12 cellular contexts compared by ENCODE assay signal in genomic region chr6:137647762-137648412, GRCh38.
DNase-seq lines count a peak whose midpoint lies in the region; ATAC-seq and TF ChIP-seq lines count a peak whose summit lies in the region.
"Had no signal": no experiment of that assay in that cellular context is flagged by ENCODE, and none has a peak within 500 bp of the region (broad histone marks: within the 10 kb centered on the region; RNA-seq: fewer than 3 reads in every experiment).

No MANE protein-coding gene starts in this region.

- H3K9ac ChIP-seq in IMR-90 (ENCODE audit: low read depth, low read length): no peak overlapping the region

- no peak overlapping the region for H3K56ac ChIP-seq in IMR-90 (ENCODE audit: extremely low read depth, insufficient read depth, low read length)

- dilution Hi-C loops in IMR-90 (cut with HindIII; ENCODE audit: low sequenced_read_pairs, unreplicated experiment): no loop called here

- no peak overlapping the region for H3K18ac ChIP-seq in IMR-90 (ENCODE audit: low read depth, low read length)

- ATAC-seq in GM19351 (IDR thresholded peaks at IDR 0.05; ENCODE audit: unreplicated experiment): peak; percentile 67
- ATAC-seq in IMR-90 (ENCODE audit: low read depth): no peak
- no peak for ATAC-seq in HG03139 (IDR thresholded peaks at IDR 0.05; ENCODE audit: unreplicated experiment)
- ATAC-seq in HG02610 (IDR thresholded peaks at IDR 0.05; ENCODE audit: unreplicated experiment): no peak

- no peak for TF ChIP-seq RAD21 in IMR-90 (IDR thresholded peaks at IDR 0.05; ENCODE audit: low read length)

- POLR2A ChIA-PET in IMR-90 (lab: Charles Lee; ENCODE audit: unreplicated experiment): no interaction called here

- H2AFZ ChIP-seq in IMR-90 (replicated peaks; ENCODE audit: low read length, poor library complexity): no peak overlapping the region

- no peak overlapping the region for H3K4ac ChIP-seq in IMR-90 (ENCODE audit: low read depth, low read length)

- H2BK15ac ChIP-seq in IMR-90 (ENCODE audit: low read depth, low read length): no peak overlapping the region

- H4K20me1 ChIP-seq in IMR-90 (ENCODE audit: insufficient read depth, low read length): no peaks in the 10 kb centered on the region

- H3K9me1 ChIP-seq in IMR-90 (ENCODE audit: insufficient read depth, low read length): no peaks in the 10 kb centered on the region

- H3K4me1 ChIP-seq in IMR-90 (ENCODE audit: control insufficient read depth, insufficient read depth, low read length) (no peaks in the 10 kb centered on the region), testis (peaks cover 6% of the 10 kb centered on the region)

- H3K4me3 ChIP-seq in IMR-90 (ENCODE audit: insufficient read depth, low read depth, low read length): no peak overlapping the region
- H3K4me3 ChIP-seq in testis: no peak overlapping the region

- no peaks in the 10 kb centered on the region for H3K79me1 ChIP-seq in IMR-90 (ENCODE audit: low read depth in 1 of 2, low read length in 2 of 2)

- no peak overlapping the region for H3K23ac ChIP-seq in IMR-90 (ENCODE audit: low read depth, low read length)

- intact Hi-C loops in IMR-90 (cut with micrococcal nuclease): no loop called here
- intact Hi-C loops in testis (cut with DNase I; ENCODE audit: low total_unique reads): no loop called here
- intact Hi-C loops in posterior cingulate gyrus (cut with DNase I): loop anchor here (10.0 kb wide), 1 partner anchor 683 kb away; no protein-coding TSS in a partner anchor

- no peak overlapping the region for H2AK9ac ChIP-seq in IMR-90 (replicated peaks; ENCODE audit: low read depth, low read length, poor library complexity)

- H3K4me2 ChIP-seq in IMR-90 (ENCODE audit: low read depth, low read length): no peak overlapping the region

- H3K27ac ChIP-seq in IMR-90 (ENCODE audit: insufficient read depth, low read length) (no peak overlapping the region), testis (peak overlapping the region in 1 of 2 donors; percentile 46)
- H3K27ac ChIP-seq: brain microvascular endothelial cell had no signal

- H2AK5ac ChIP-seq in IMR-90 (ENCODE audit: low read depth, low read length): no peak overlapping the region

- H4K8ac ChIP-seq in IMR-90 (ENCODE audit: low read depth in 2 of 2, low read length in 2 of 2): no peak overlapping the region

- H4K5ac ChIP-seq in IMR-90 (ENCODE audit: low read depth, low read length): no peak overlapping the region

- CTCF ChIA-PET in IMR-90 (lab: Yijun Ruan, JAX): no interaction called here

- H2BK5ac ChIP-seq in IMR-90 (ENCODE audit: low read depth, low read length, poor library complexity, severe bottlenecking): no peak overlapping the region

- no peak overlapping the region for H2BK120ac ChIP-seq in IMR-90 (ENCODE audit: low read depth, low read length)

- no TSS peak for BruUV-seq in IMR-90 (replicated peaks; lab: Mats Ljungman, UMichigan)

- WGBS in IMR-90 (ENCODE audit: extremely low coverage in 2 of 2, insufficient read length in 1 of 2), 2 experiments: no CpG with 5 or more reads among the region's 5 CpGs
- WGBS in testis, 2 donors: 58 to 68% methylated on average over 5 of the region's 5 CpGs

- H3K9me3 ChIP-seq in IMR-90 (ENCODE audit: control insufficient read depth, insufficient read depth, low read length) (no peaks in the 10 kb centered on the region; the same call in 1 of the 2 replicates), testis (no peaks in the 10 kb centered on the region)

- no peak overlapping the region for H2BK20ac ChIP-seq in IMR-90 (ENCODE audit: low read depth, low read length)

- in situ Hi-C loops in IMR-90 (cut with MboI; ENCODE audit: low sequenced_read_pairs): no loop called here

- H3K14ac ChIP-seq in IMR-90 (replicated peaks; ENCODE audit: low read depth, low read length): no peak overlapping the region

- H3K36me3 ChIP-seq in IMR-90 (ENCODE audit: control insufficient read depth, insufficient read depth, low read length) (no peaks in the 10 kb centered on the region), testis (ENCODE audit: low read depth, missing control alignments) (no peaks in the 10 kb centered on the region)
- H3K36me3 ChIP-seq: brain microvascular endothelial cell had no signal

- no peak for TF ChIP-seq POLR2A in IMR-90 (IDR thresholded peaks at IDR 0.05; ENCODE audit: low read depth, low read length)
- no peak for TF ChIP-seq POLR2A in testis (IDR thresholded peaks at IDR 0.05)

- TF ChIP-seq CTCF in IMR-90 (conservative IDR thresholded peaks at IDR 0.05; ENCODE audit: low read depth, low read length) (no peak), testis (IDR thresholded peaks at IDR 0.05) (no peak)

- DNase-seq in EL: peak; percentile 34
- peak; percentile 13 for DNase-seq in IMR-90
- peak; percentile 10 for DNase-seq in iris pigment epithelial cell (ENCODE audit: low read depth)
- DNase-seq in testis: no peak
- no peak for DNase-seq in posterior cingulate gyrus
- DNase-seq: activated T-cell treated with anti-CD3 and anti-CD28 coated beads, Interleukin-2, amount 50 U/mL, for 48 hours; brain microvascular endothelial cell; CD4-positive, CD25-positive, alpha-beta regulatory T cell; NCI-H226 had no signal

- H4K91ac ChIP-seq in IMR-90 (ENCODE audit: insufficient read depth, low read depth, low read length): no peak overlapping the region

- H3K27me3 ChIP-seq in IMR-90 (ENCODE audit: control insufficient read depth, insufficient read depth, low read length): peaks cover 2% of the 10 kb centered on the region; the same call in 1 of the 2 replicates
- H3K27me3 ChIP-seq in testis: no peaks in the 10 kb centered on the region
- H3K27me3 ChIP-seq: brain microvascular endothelial cell had no signal

TF ChIP-seq in IMR-90, 13 proteins besides CTCF, POLR2A, EP300 and RAD21:
- TF ChIP-seq CHD1 (IDR thresholded peaks at IDR 0.05; ENCODE audit: low read depth, low read length): no peak
- no peak for TF ChIP-seq MAFK (IDR thresholded peaks at IDR 0.05; ENCODE audit: low read depth, low read length)
- TF ChIP-seq ELK1 (IDR thresholded peaks at IDR 0.05; ENCODE audit: borderline replicate concordance, low read depth, low read length): no peak

Comparison
In these comparisons a context has a peak if more than half of its experiments do, and no peak if none do; other contexts are left out.
1. DNase-seq: peak in EL (single experiment), IMR-90 (single experiment) and iris pigment epithelial cell (single experiment); none in testis (single experiment) and posterior cingulate gyrus (0 of 10).